Comparison of ENCODE assay signal across 9 cellular contexts in genomic region chr15:80403712-80404056, GRCh38. TPM values are rescaled to one million over a fixed set of nuclear protein-coding genes. Genes with fewer than 3 reads are reported as not detected.
A peak's percentile ranks its signal among the peaks of the same experiment; 100 is the strongest.
DNase-seq lines count a peak whose midpoint lies in the region; ATAC-seq, FAIRE-seq and TF ChIP-seq lines count a peak whose summit lies in the region.
"Had no signal": no experiment of that assay in that cellular context is flagged by ENCODE, and none has a peak within 500 bp of the region (broad histone marks: within the 10 kb centered on the region; RNA-seq: fewer than 3 reads in every experiment).

No MANE protein-coding gene starts in this region.

- no peak overlapping the region for H2AK5ac ChIP-seq in mesendoderm (ENCODE audit: low read length)

- no peaks in the 10 kb centered on the region for H4K20me1 ChIP-seq in OCI-LY7 (ENCODE audit: insufficient read depth, low read length)

- FAIRE-seq in A549 (lab: Jason Lieb, UNC): no peak
- FAIRE-seq: colon had no signal

- no peak overlapping the region for H4K8ac ChIP-seq in mesendoderm (ENCODE audit: low read depth, low read length)

- 6% methylated on average over 25 of the region's 30 CpGs for WGBS in A549 (ENCODE audit: missing lambda C conversion rate)
- no CpG with 5 or more reads among the region's 30 CpGs for WGBS in mesendoderm (ENCODE audit: extremely low coverage, insufficient coverage, low lambda C conversion rate)

- H3K79me1 ChIP-seq in mesendoderm (ENCODE audit: low read length): no peaks in the 10 kb centered on the region

- H3K27ac ChIP-seq in A549 (peak overlapping the region; percentile 73 to 96), mesendoderm (ENCODE audit: low read depth, low read length) (no peak overlapping the region), OCI-LY7 (ENCODE audit: low read depth, low read length, poor library complexity, severe bottlenecking) (no peak overlapping the region)

- H3K27me3 Mint-ChIP-seq in activated CD4-positive, alpha-beta memory T cell treated with anti-CD3 and anti-CD28 coated beads, Interleukin-2, amount 10 ng/mL, durations not matched to agents 7 days and 5 days: peaks cover 69% of the 10 kb centered on the region

- peak overlapping the region; percentile 79 for H3K4me3 ChIP-seq in A549
- peak overlapping the region; percentile 24 for H3K4me3 ChIP-seq in mesendoderm (ENCODE audit: low read length)
- H3K4me3 ChIP-seq in OCI-LY7 (ENCODE audit: low read depth, low read length, poor library complexity, severe bottlenecking): no peak overlapping the region

- H2BK120ac ChIP-seq in mesendoderm (ENCODE audit: low read depth, low read length): no peak overlapping the region

- DNase-seq in A549 (ENCODE audit: low read depth in 1 of 2, low spot score in 1 of 2) (peak; percentile 49 to 58), ecto neural progenitor cell (ENCODE audit: low spot score) (peak; percentile 69), mesendoderm (peak; percentile 32), glomerular visceral epithelial cell (ENCODE audit: extremely low spot score) (no peak), OCI-LY7 (ENCODE audit: low spot score) (no peak)
- no peak for DNase-seq in activated CD4-positive, alpha-beta memory T cell treated with anti-CD3 and anti-CD28 coated beads, Interleukin-2, amount 10 ng/mL, durations not matched to agents 7 days and 5 days

- POLR2A ChIA-PET in A549 (lab: Yijun Ruan, JAX): interaction anchor here (1.1 kb wide), 1 partner anchor 16 kb away, joined by 3 read pairs; no protein-coding TSS in a partner anchor
- POLR2A ChIA-PET in activated CD4-positive, alpha-beta memory T cell treated with anti-CD3 and anti-CD28 coated beads, Interleukin-2, amount 10 ng/mL, durations not matched to agents 7 days and 5 days (lab: Charles Lee): no interaction called here
- POLR2A ChIA-PET in OCI-LY7 (lab: Charles Lee): no interaction called here

- no peak overlapping the region for H3K27ac Mint-ChIP-seq in activated CD4-positive, alpha-beta memory T cell treated with anti-CD3 and anti-CD28 coated beads, Interleukin-2, amount 10 ng/mL, durations not matched to agents 7 days and 5 days

- intact Hi-C loops in OCI-LY7 (cut with micrococcal nuclease; ENCODE audit: unreplicated experiment): no loop called here

- peak overlapping the region; percentile 92 for H3K18ac ChIP-seq in mesendoderm (ENCODE audit: low read length)

- H4K5ac ChIP-seq in mesendoderm (ENCODE audit: low read length): no peak overlapping the region

- H3K79me2 ChIP-seq in mesendoderm (ENCODE audit: control insufficient read depth, insufficient read depth, low read length) (no peaks in the 10 kb centered on the region), OCI-LY7 (ENCODE audit: insufficient read depth, low read depth, low read length) (no peaks in the 10 kb centered on the region)

- no peaks in the 10 kb centered on the region for H3K9me2 ChIP-seq in OCI-LY7 (ENCODE audit: insufficient read depth, low read length)

- TF ChIP-seq RAD21 in A549 (conservative IDR thresholded peaks at IDR 0.05 in 1 of 2, IDR thresholded peaks at IDR 0.05 in 1 of 2) (no peak), Ishikawa (IDR thresholded peaks at IDR 0.05; ENCODE audit: low read depth) (no peak)

- H2BK5ac ChIP-seq in mesendoderm (ENCODE audit: low read length): no peak overlapping the region

- BruUV-seq in OCI-LY7 (replicated peaks; lab: Mats Ljungman, UMichigan): no TSS peak

- no peaks in the 10 kb centered on the region for H3K9me3 Mint-ChIP-seq in activated CD4-positive, alpha-beta memory T cell treated with anti-CD3 and anti-CD28 coated beads, Interleukin-2, amount 10 ng/mL, durations not matched to agents 7 days and 5 days

- TF ChIP-seq EP300 in A549 (IDR thresholded peaks at IDR 0.05): no peak
- TF ChIP-seq EP300 in Ishikawa (IDR thresholded peaks at IDR 0.05; ENCODE audit: borderline replicate concordance): no peak

- H3K4ac ChIP-seq in mesendoderm (ENCODE audit: low read depth, low read length): peak overlapping the region; percentile 72

- no peaks in the 10 kb centered on the region for H3K27me3 ChIP-seq in mesendoderm (ENCODE audit: insufficient read depth, low read length, poor library complexity)

- no peak overlapping the region for H3K4me3 Mint-ChIP-seq in activated CD4-positive, alpha-beta memory T cell treated with anti-CD3 and anti-CD28 coated beads, Interleukin-2, amount 10 ng/mL, durations not matched to agents 7 days and 5 days

- TF ChIP-seq POLR2A in A549 (IDR thresholded peaks at IDR 0.05; ENCODE audit: low read length): no peak; the same call in 1 of the 2 replicates

- peak overlapping the region; percentile 67 for H3K9ac ChIP-seq in mesendoderm (ENCODE audit: low read length)

- H2AFZ ChIP-seq in OCI-LY7 (ENCODE audit: low read length): no peak overlapping the region

- ATAC-seq in A549 (peak; percentile 63 to 76; a peak in 4 of 6 replicates), HG03442 (IDR thresholded peaks at IDR 0.05; ENCODE audit: unreplicated experiment) (no peak)

- H3K36me3 Mint-ChIP-seq in activated CD4-positive, alpha-beta memory T cell treated with anti-CD3 and anti-CD28 coated beads, Interleukin-2, amount 10 ng/mL, durations not matched to agents 7 days and 5 days (ENCODE audit: low read depth): no peaks in the 10 kb centered on the region

- H3K4me1 ChIP-seq in A549 (peaks cover 10% of the 10 kb centered on the region), mesendoderm (ENCODE audit: control insufficient read depth, low read depth, low read length) (no peaks in the 10 kb centered on the region), OCI-LY7 (ENCODE audit: insufficient read depth, low read length, poor library complexity, severe bottlenecking) (no peaks in the 10 kb centered on the region)

- CTCF ChIA-PET in A549 (lab: Yijun Ruan, JAX): interaction anchor here (1.2 kb wide), 1 partner anchor 9 kb away, joined by 4 read pairs; no protein-coding TSS in a partner anchor
- CTCF ChIA-PET in activated CD4-positive, alpha-beta memory T cell treated with anti-CD3 and anti-CD28 coated beads, Interleukin-2, amount 10 ng/mL, durations not matched to agents 7 days and 5 days (lab: Charles Lee): no interaction called here
- CTCF ChIA-PET in OCI-LY7 (lab: Charles Lee; ENCODE audit: unreplicated experiment): no interaction called here

- no peaks in the 10 kb centered on the region for H3K36me3 ChIP-seq in mesendoderm (ENCODE audit: control insufficient read depth, insufficient read depth, low read length)
- no peaks in the 10 kb centered on the region for H3K36me3 ChIP-seq in OCI-LY7 (ENCODE audit: insufficient read depth, low read length)

- peaks cover 3% of the 10 kb centered on the region for H3K4me1 Mint-ChIP-seq in activated CD4-positive, alpha-beta memory T cell treated with anti-CD3 and anti-CD28 coated beads, Interleukin-2, amount 10 ng/mL, durations not matched to agents 7 days and 5 days

- H3K56ac ChIP-seq in mesendoderm (ENCODE audit: low read length): peak overlapping the region; percentile 86

- H2BK15ac ChIP-seq in mesendoderm (replicated peaks; ENCODE audit: low read depth): no peak overlapping the region

- H3K9me3 ChIP-seq in A549 (no peaks in the 10 kb centered on the region), OCI-LY7 (ENCODE audit: low read length) (no peaks in the 10 kb centered on the region)

- TF ChIP-seq CTCF in A549 (IDR thresholded peaks at IDR 0.05) (no peak), OCI-LY7 (conservative IDR thresholded peaks at IDR 0.05; ENCODE audit: low read length) (no peak)

- H3K23ac ChIP-seq in mesendoderm (ENCODE audit: low read length): peak overlapping the region; percentile 81

- H3K4me2 ChIP-seq in A549: peak overlapping the region; percentile 79
- peak overlapping the region; percentile 30 for H3K4me2 ChIP-seq in mesendoderm (ENCODE audit: low read length)
- no peak overlapping the region for H3K4me2 ChIP-seq in OCI-LY7 (ENCODE audit: low read length)

TF ChIP-seq in A549, 52 proteins besides CTCF, POLR2A, EP300 and RAD21 (continues in another document):
- TF ChIP-seq HDAC2 (IDR thresholded peaks at IDR 0.05) (no peak), E2F6 (IDR thresholded peaks at IDR 0.05; ENCODE audit: borderline replicate concordance, low read depth) (peak; percentile 72), RFX5 (IDR thresholded peaks at IDR 0.05) (peak; percentile 23; the same call in 1 of the 2 replicates)

TF ChIP-seq in Ishikawa, 13 proteins besides CTCF, POLR2A, EP300 and RAD21:
- TF ChIP-seq MAX (IDR thresholded peaks at IDR 0.05): peak; percentile 61
- no peak for TF ChIP-seq YY1 (IDR thresholded peaks at IDR 0.05; ENCODE audit: low read depth)

RNA-seq across cellular contexts. Expression of gene ARNT2, which starts 0.5 kb away (rescaled TPM):
- polyA plus RNA-seq in A549 (2011; rRNA removed) (17.0 and 25.3 TPM in 2 replicates), A549 (2017; fragmentation: RNase III; extraction: RNeasy Plus Mini Kit Qiagen cat#74134 plus additional on column Dnase treatment) (8.9 to 10.1 TPM (median 9.8 TPM) in 3 replicates)
- 8.3 and 10.9 TPM in 2 replicates for polyA plus RNA-seq in A549 (2012; cell fraction: cytosol; rRNA removed)
- polyA plus RNA-seq in A549 (2012; cell fraction: nucleus; rRNA removed): 9.9 and 14.0 TPM in 2 replicates
- polyA minus RNA-seq in A549 (2011; rRNA and poly(A)+ RNA removed): 30.1 and 36.5 TPM in 2 replicates
- polyA plus RNA-seq in mesendoderm (2013, experiment 1 of 2): 4.1 TPM
- 4.5 TPM for polyA plus RNA-seq in mesendoderm (2013, experiment 2 of 2)
- not detected for total RNA-seq in activated CD4-positive, alpha-beta memory T cell treated with anti-CD3 and anti-CD28 coated beads, Interleukin-2, amount 10 ng/mL, durations not matched to agents 7 days and 5 days
- not detected in 2 replicates for total RNA-seq in OCI-LY7 (2014; rRNA removed; shearing (Covaris generic))
- not detected in 2 replicates for total RNA-seq in OCI-LY7 (2022)

Comparison
In these comparisons a context has a peak if more than half of its experiments do, and no peak if none do; other contexts are left out.
1. DNase-seq: peak in A549 (2 of 2), ecto neural progenitor cell (single experiment) and mesendoderm (single experiment); none in glomerular visceral epithelial cell (single experiment), activated CD4-positive, alpha-beta memory T cell treated with anti-CD3 and anti-CD28 coated beads, Interleukin-2, amount 10 ng/mL, durations not matched to agents 7 days and 5 days (single experiment) and OCI-LY7 (single experiment).
2. H3K27ac ChIP-seq: peak in A549 (2 of 2); none in mesendoderm (single experiment) and OCI-LY7 (single experiment).